Comparison of ENCODE assay signal across 8 cellular contexts in genomic region chr17:49515196-49515770, GRCh38. TPM values are rescaled to one million over a fixed set of nuclear protein-coding genes. Genes with fewer than 3 reads are reported as not detected.
A peak's percentile ranks its signal among the peaks of the same experiment; 100 is the strongest.
DNase-seq lines count a peak whose midpoint lies in the region; ATAC-seq and TF ChIP-seq lines count a peak whose summit lies in the region.

No MANE protein-coding gene starts in this region.

- peak; percentile 85 for ATAC-seq in HG03342 (IDR thresholded peaks at IDR 0.05; ENCODE audit: unreplicated experiment)
- ATAC-seq in RWPE2 (ENCODE audit: low read depth), result peak; percentile 87

- H3K27ac ChIP-seq in RWPE2 (ENCODE audit: poor library complexity, severe bottlenecking), result peak overlapping the region; percentile 36
- H3K27ac ChIP-seq in esophagus squamous epithelium, result peak overlapping the region; percentile 48 to 91 (median 80)

- no peaks in the 10 kb centered on the region for H3K9me3 ChIP-seq in RWPE2 (ENCODE audit: severe bottlenecking)
- no peaks in the 10 kb centered on the region for H3K9me3 ChIP-seq in esophagus squamous epithelium

- no peak for TF ChIP-seq POLR2A in esophagus squamous epithelium (IDR thresholded peaks at IDR 0.05)

- H3K27me3 ChIP-seq in RWPE2 (ENCODE audit: insufficient read depth, poor library complexity, severe bottlenecking) (no peaks in the 10 kb centered on the region), esophagus squamous epithelium (peaks cover 0 to 20% (median 0%) of the 10 kb centered on the region in 4 donors)

- peaks cover 13% of the 10 kb centered on the region for H3K4me1 ChIP-seq in RWPE2 (ENCODE audit: insufficient read depth, poor library complexity, severe bottlenecking)
- peaks cover 17 to 38% (median 26%) of the 10 kb centered on the region in 3 donors for H3K4me1 ChIP-seq in esophagus squamous epithelium

- 3 to 4% methylated on average over 3 to 4 of the region's 8 CpGs for WGBS in esophagus squamous epithelium, 2 donors

- DNase-seq in AG09309 (ENCODE audit: low read depth) (peak; percentile 88), GM19238 (ENCODE audit: insufficient read length, low spot score) (peak; percentile 91), RWPE2 (ENCODE audit: low spot score) (no peak), esophagus squamous epithelium (lab: John Stamatoyannopoulos, UW) (no peak), myocyte (ENCODE audit: low read depth) (peak; percentile 98), RKO (ENCODE audit: low spot score) (no peak), COR-L47 (lab: John Stamatoyannopoulos, UW) (no peak)

- TF ChIP-seq CTCF in AG09309 (IDR thresholded peaks at IDR 0.05; ENCODE audit: control insufficient read depth, insufficient read depth, low read depth, low read length, missing control alignments) (peak; percentile 33), RWPE2 (IDR thresholded peaks at IDR 0.05; ENCODE audit: poor library complexity, severe bottlenecking) (no peak), esophagus squamous epithelium (IDR thresholded peaks at IDR 0.05) (peak in 3 of 6 experiments; percentile 10 to 26 (median 17))

- H3K36me3 ChIP-seq in RWPE2 (ENCODE audit: low read depth) (no peaks in the 10 kb centered on the region), esophagus squamous epithelium (no peaks in the 10 kb centered on the region)

- intact Hi-C loops in esophagus squamous epithelium (cut with DNase I), result no loop called here

- no peak overlapping the region for H3K4me3 ChIP-seq in AG09309 (ENCODE audit: control insufficient read depth, low read depth, low read length)
- no peak overlapping the region for H3K4me3 ChIP-seq in RWPE2 (ENCODE audit: severe bottlenecking)
- no peak overlapping the region for H3K4me3 ChIP-seq in esophagus squamous epithelium

RNA-seq across cellular contexts. Expression of gene NGFR, which starts 20.2 kb away (rescaled TPM):
- 1 to 10 TPM; 1.6 to 9.6 (median 4.9) TPM for total RNA-seq in esophagus squamous epithelium
- total RNA-seq in myocyte, result 44.7 and 113 TPM in 2 replicates
- 53.7 TPM for polyA plus RNA-seq in myocyte (2012)

Comparison
In these comparisons a context has a peak if more than half of its experiments do, and no peak if none do; other contexts are left out.
1. DNase-seq: peak in AG09309 (single experiment), GM19238 (single experiment) and myocyte (single experiment); none in RWPE2 (single experiment), esophagus squamous epithelium (single experiment), RKO (single experiment) and COR-L47 (single experiment).